19 cellular contexts compared by ENCODE assay signal in the genomic region with DNA sequence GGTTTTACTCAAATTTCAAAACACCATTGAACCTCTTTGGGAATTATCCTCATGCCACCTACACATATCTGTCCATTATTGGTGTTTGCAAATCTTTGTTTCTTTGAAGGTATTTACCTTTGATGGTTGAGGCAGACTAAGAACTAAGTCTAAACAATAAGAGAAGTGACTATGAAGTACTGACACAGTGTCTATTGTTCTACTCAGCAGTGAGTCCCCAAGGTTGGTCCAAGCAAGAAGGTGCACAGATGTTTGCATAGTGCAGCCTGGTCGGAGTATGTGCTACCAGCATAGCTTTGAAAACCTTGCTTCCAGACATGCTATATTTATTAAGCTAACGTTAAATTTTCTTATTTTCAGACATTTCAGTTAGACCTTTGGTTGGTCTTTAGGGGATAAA.
"Had no signal": no experiment of that assay in that cellular context is flagged by ENCODE, and none has a peak within 500 bp of the region (broad histone marks: within the 10 kb centered on the region; RNA-seq: fewer than 3 reads in every experiment).

No MANE protein-coding gene starts in this region.

- ATAC-seq: gastroesophageal sphincter; left lobe of liver; naive thymus-derived CD4-positive, alpha-beta T cell; psoas muscle; stimulated activated naive CD8-positive, alpha-beta T cell treated with anti-CD3 and anti-CD28 coated beads, Interleukin-15, amount 100 ng/mL, for 72 hours had no signal

- H3K27ac ChIP-seq: esophagus squamous epithelium, psoas muscle had no signal

- H3K9me3 ChIP-seq: colonic mucosa, esophagus squamous epithelium, gastroesophageal sphincter, psoas muscle had no signal

- DNase-seq: colonic mucosa; dermis blood vessel endothelial cell; esophagus squamous epithelium; foreskin fibroblast; glutamatergic neuron; islet precursor cell; mesenchymal stem cell; naive thymus-derived CD4-positive, alpha-beta T cell; nephron progenitor cell; psoas muscle; retina; stimulated activated CD4-positive, alpha-beta T cell treated with anti-CD3 and anti-CD28 coated beads, Interleukin-2, amount 100 ng/mL, for 24 hours; stimulated activated CD4-positive, alpha-beta T cell treated with anti-CD3 and anti-CD28 coated beads, Interleukin-4, amount 100 ng/mL, for 4 hours; stimulated activated naive B cell treated with anti-CD40 and anti-IgM and Interleukin-4, amounts not matched to agents 10 μg/mL and 1 μg/mL and 100 μg/mL, for 72 hours; stimulated activated naive CD8-positive, alpha-beta T cell treated with anti-CD3 and anti-CD28 coated beads, Interleukin-15, amount 100 ng/mL, for 72 hours; substantia nigra had no signal

- H3K36me3 ChIP-seq: colonic mucosa, esophagus squamous epithelium, gastroesophageal sphincter had no signal

- H3K4me1 ChIP-seq: colonic mucosa, psoas muscle had no signal

- H3K4me3 ChIP-seq: colonic mucosa, esophagus squamous epithelium, gastroesophageal sphincter, psoas muscle, skin epidermis had no signal

- H3K27me3 ChIP-seq: colonic mucosa, esophagus squamous epithelium, gastroesophageal sphincter had no signal
